Comparison of ENCODE assay signal across 12 cellular contexts in the genomic region with DNA sequence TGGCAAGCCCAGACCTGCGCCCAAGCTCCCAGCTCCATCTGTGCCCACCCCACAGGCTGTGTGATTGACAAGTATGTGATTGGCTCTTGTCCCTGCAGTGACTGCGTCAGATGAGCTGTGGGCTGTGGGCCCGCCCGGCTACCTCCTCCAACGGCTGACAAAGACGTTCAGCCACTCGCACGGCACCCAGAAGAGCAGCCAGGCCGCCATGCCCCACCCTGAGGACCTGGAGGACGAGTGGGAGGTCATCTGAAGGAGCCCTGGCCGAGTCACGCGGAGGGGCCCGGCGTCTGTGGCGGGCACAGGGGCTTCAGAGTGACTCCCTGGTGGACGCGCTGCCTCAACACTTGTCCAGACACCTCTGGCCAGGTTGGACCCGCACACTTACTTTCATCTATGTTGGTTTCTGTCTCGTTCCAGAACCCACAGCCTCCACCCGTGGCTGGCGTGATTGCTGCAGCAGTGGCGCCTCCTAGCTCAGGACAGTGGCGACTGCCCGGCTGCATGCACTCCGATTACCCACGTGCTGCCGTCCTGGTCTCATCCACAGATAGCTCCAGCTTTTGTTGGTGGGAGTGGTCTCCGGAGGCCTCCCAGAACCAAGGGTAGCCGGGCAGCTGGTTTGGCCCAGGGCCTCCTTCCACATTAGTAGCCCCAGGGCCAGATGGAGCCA. TPM values are rescaled to one million over a fixed set of nuclear protein-coding genes. Genes with fewer than 3 reads are reported as not detected.
A peak's percentile ranks its signal among the peaks of the same experiment; 100 is the strongest.
DNase-seq lines count a peak whose midpoint lies in the region; ATAC-seq and TF ChIP-seq lines count a peak whose summit lies in the region.
"Had no signal": no experiment of that assay in that cellular context is flagged by ENCODE, and none has a peak within 500 bp of the region (broad histone marks: within the 10 kb centered on the region; RNA-seq: fewer than 3 reads in every experiment).

No MANE protein-coding gene starts in this region.

- no peaks in the 10 kb centered on the region for H4K20me1 ChIP-seq in OCI-LY3 (ENCODE audit: insufficient read depth, low read length)

- ATAC-seq in psoas muscle (peak in 3 of 4 donors; percentile 3 to 22 (median 14)), GM21576 (IDR thresholded peaks at IDR 0.05; ENCODE audit: unreplicated experiment) (no peak), sciatic nerve (no peak)
- ATAC-seq: body of pancreas, gastroesophageal sphincter had no signal

- no peaks in the 10 kb centered on the region for H3K79me2 ChIP-seq in OCI-LY3 (ENCODE audit: low read length)

- H3K9me3 ChIP-seq in OCI-LY3 (ENCODE audit: insufficient read depth, low read length) (no peaks in the 10 kb centered on the region), psoas muscle (no peaks in the 10 kb centered on the region)
- H3K9me3 ChIP-seq: body of pancreas, gastroesophageal sphincter had no signal

- TF ChIP-seq CTCF in OCI-LY3 (IDR thresholded peaks at IDR 0.05; ENCODE audit: low read depth, low read length) (peak; percentile 25; the same call in 1 of the 2 replicates), psoas muscle (IDR thresholded peaks at IDR 0.05) (peak; percentile 21)

- H3K27me3 ChIP-seq in OCI-LY3 (ENCODE audit: low read depth, low read length) (no peaks in the 10 kb centered on the region), psoas muscle (ENCODE audit: insufficient read depth in 3 of 3, low read length in 2 of 3) (no peaks in the 10 kb centered on the region)
- H3K27me3 ChIP-seq: body of pancreas, gastroesophageal sphincter had no signal

- H2AFZ ChIP-seq in OCI-LY3 (ENCODE audit: low read depth, low read length), result no peak overlapping the region

- no peaks in the 10 kb centered on the region for H3K4me1 ChIP-seq in OCI-LY3 (ENCODE audit: low read length)
- H3K4me1 ChIP-seq in psoas muscle, result peaks cover 43% of the 10 kb centered on the region
- H3K4me1 ChIP-seq: body of pancreas had no signal

- no peak overlapping the region for H3K4me3 ChIP-seq in OCI-LY3 (ENCODE audit: low read length)
- H3K4me3 ChIP-seq in psoas muscle, result peak overlapping the region; percentile 15
- H3K4me3 ChIP-seq: body of pancreas, gastroesophageal sphincter had no signal

- H3K36me3 ChIP-seq in OCI-LY3 (replicated peaks; ENCODE audit: low read depth, low read length) (no peaks in the 10 kb centered on the region), psoas muscle (ENCODE audit: insufficient read depth in 1 of 2, low read depth in 1 of 2) (peaks cover 0 to 8% of the 10 kb centered on the region in 2 donors)

- DNase-seq in DMS53 (lab: John Stamatoyannopoulos, UW) (peak; percentile 34), DMS53 treated with DMSO at 0.1 percent for 48 hours (lab: John Stamatoyannopoulos, UW; ENCODE audit: unreplicated experiment) (no peak), ecto neural progenitor cell (ENCODE audit: low spot score) (peak; percentile 64), psoas muscle (peak in 1 of 2 donors; percentile 68), NCI-H1092 (lab: John Stamatoyannopoulos, UW) (no peak), sciatic nerve (ENCODE audit: low spot score) (no peak)
- DNase-seq: activated T-cell treated with anti-CD3 and anti-CD28 coated beads, Interleukin-2, amount 50 U/mL, for 24 hours; body of pancreas; NCI-H1105 treated with DMSO at 0.1 percent for 48 hours had no signal

- H3K9ac ChIP-seq in OCI-LY3 (ENCODE audit: low read length), result no peak overlapping the region

- 60 to 67% (median 62%) methylated on average over 30 of the region's 30 CpGs for WGBS in psoas muscle, 3 donors

- intact Hi-C loops in psoas muscle (cut with DNase I) (loop anchor here in 1 of 2 donors (2.0 to 5.0 kb wide), 2 partner anchors 23 to 36 kb away; no protein-coding TSS in a partner anchor), sciatic nerve (cut with DNase I) (no loop called here)

- no peak overlapping the region for H3K4me2 ChIP-seq in OCI-LY3 (ENCODE audit: low read length)

- H3K27ac ChIP-seq in OCI-LY3 (ENCODE audit: low read length) (no peak overlapping the region), psoas muscle (peak overlapping the region; percentile 90)
- H3K27ac ChIP-seq: body of pancreas had no signal

RNA-seq across cellular contexts. Expression of a gene that starts 11.4 kb away (rescaled TPM):
- total RNA-seq in psoas muscle (100 to 1,000 TPM in 2 of 4 donors, 10 to 100 TPM in 2; 48.1 to 126 (median 98.0) TPM), sciatic nerve (16.0 TPM)
- polyA plus RNA-seq in psoas muscle, result 10 to 100 TPM; 22.7 to 74.4 (median 36.6) TPM

Comparison
In these comparisons a context has a peak if more than half of its experiments do, and no peak if none do; other contexts are left out.
1. DNase-seq: peak in DMS53 (single experiment) and ecto neural progenitor cell (single experiment); none in DMS53 treated with DMSO at 0.1 percent for 48 hours (single experiment), NCI-H1092 (single experiment) and sciatic nerve (single experiment).
2. ATAC-seq: peak in psoas muscle (3 of 4); none in GM21576 (single experiment) and sciatic nerve (single experiment).